23 cellular contexts compared by ENCODE assay signal in the genomic region with DNA sequence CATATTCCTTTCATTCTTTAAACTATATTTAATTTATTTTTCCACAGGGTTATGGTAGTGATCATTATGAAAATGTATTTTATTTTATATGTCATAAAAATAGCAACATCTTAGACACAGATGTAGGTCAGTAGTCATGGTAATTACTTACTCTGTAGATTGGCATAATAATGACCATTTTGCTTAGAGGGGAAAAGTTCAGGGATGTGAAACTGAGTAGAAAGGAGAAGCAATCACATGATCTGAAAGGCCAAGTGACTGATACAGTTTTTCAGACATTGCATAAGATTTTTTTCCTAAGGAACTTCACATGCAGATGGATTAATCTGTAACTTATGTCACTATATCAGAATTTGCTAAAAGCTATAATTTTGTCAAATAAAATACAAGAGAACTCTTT.
"Had no signal": no experiment of that assay in that cellular context is flagged by ENCODE, and none has a peak within 500 bp of the region (broad histone marks: within the 10 kb centered on the region; RNA-seq: fewer than 3 reads in every experiment).

No MANE protein-coding gene starts in this region.

- H3K36me3 Mint-ChIP-seq: activated naive CD4-positive, alpha-beta T cell treated with anti-CD3 and anti-CD28 coated beads, Interleukin-2, amount 50 U/mL, for 72 hours; mesothelial cell of epicardium; naive B cell; type B pancreatic cell had no signal

- H3K36me3 ChIP-seq: breast epithelium, heart right ventricle, neutrophil, thoracic aorta, uterus had no signal

- H3K27ac ChIP-seq: breast epithelium, heart right ventricle, neutrophil, skin epidermis, thoracic aorta, uterus had no signal

- H3K27ac Mint-ChIP-seq: activated B cell treated with CpG ODN at 0.5 μM for 24 hours; activated CD8-positive, alpha-beta T cell treated with anti-CD3 and anti-CD28 coated beads for 36 hours; activated naive CD4-positive, alpha-beta T cell treated with anti-CD3 and anti-CD28 coated beads, Interleukin-2, amount 50 U/mL, for 72 hours; mesothelial cell of epicardium; naive B cell; stimulated activated naive CD8-positive, alpha-beta T cell treated with anti-CD3 and anti-CD28 coated beads, Interleukin-15, Interleukin-2, amounts not matched to agents 100 ng/mL and 50 ng/mL, for 24 hours; type B pancreatic cell had no signal

- H3K4me1 ChIP-seq: breast epithelium, heart right ventricle, uterus had no signal

- DNase-seq: activated B cell treated with CpG ODN at 0.5 μM for 24 hours; activated CD4-positive, alpha-beta T cell treated with anti-CD3 and anti-CD28 coated beads, Interleukin-2, amount 50 U/mL, for 1 hour; activated CD8-positive, alpha-beta T cell treated with anti-CD3 and anti-CD28 coated beads for 36 hours; activated naive CD4-positive, alpha-beta T cell; activated T-cell treated with anti-CD3 and anti-CD28 coated beads, Interleukin-2, amount 50 U/mL, for 4 hours; central memory CD4-positive, alpha-beta T cell; foreskin fibroblast; heart right ventricle; naive B cell; nephron progenitor cell; retina; stimulated activated CD4-positive, alpha-beta T cell treated with anti-CD3 and anti-CD28 coated beads, Interleukin-12 subunit alpha, Interleukin-12 subunit beta, amount 100 ng/mL, for 4 hours; stimulated activated CD4-positive, alpha-beta T cell treated with anti-CD3 and anti-CD28 coated beads, Interleukin-4, amount 100 ng/mL, for 1 hour; uterus had no signal

- H3K4me1 Mint-ChIP-seq: activated B cell treated with CpG ODN at 0.5 μM for 24 hours, mesothelial cell of epicardium, naive B cell, nephron progenitor cell had no signal

- H3K4me3 Mint-ChIP-seq: activated B cell treated with CpG ODN at 0.5 μM for 24 hours; activated CD8-positive, alpha-beta T cell treated with anti-CD3 and anti-CD28 coated beads for 36 hours; activated T-cell treated with anti-CD3 and anti-CD28 coated beads, Interleukin-2, amount 50 U/mL, for 4 hours; mesothelial cell of epicardium; naive B cell; nephron progenitor cell; stimulated activated naive CD8-positive, alpha-beta T cell treated with anti-CD3 and anti-CD28 coated beads, Interleukin-15, Interleukin-2, amounts not matched to agents 100 ng/mL and 50 ng/mL, for 24 hours; type B pancreatic cell had no signal

- H3K27me3 ChIP-seq: breast epithelium, heart right ventricle, neutrophil, uterus had no signal

- H3K27me3 Mint-ChIP-seq: activated B cell treated with CpG ODN at 0.5 μM for 24 hours; activated CD8-positive, alpha-beta T cell treated with anti-CD3 and anti-CD28 coated beads for 36 hours; naive B cell; stimulated activated naive CD8-positive, alpha-beta T cell treated with anti-CD3 and anti-CD28 coated beads, Interleukin-15, Interleukin-2, amounts not matched to agents 100 ng/mL and 50 ng/mL, for 24 hours; type B pancreatic cell had no signal

- ATAC-seq: activated CD8-positive, alpha-beta T cell treated with anti-CD3 and anti-CD28 coated beads for 36 hours; activated naive CD4-positive, alpha-beta T cell treated with anti-CD3 and anti-CD28 coated beads, Interleukin-2, amount 50 U/mL, for 72 hours; activated T-cell treated with anti-CD3 and anti-CD28 coated beads, Interleukin-2, amount 50 U/mL, for 4 hours; heart right ventricle; sciatic nerve had no signal

- H3K9me3 Mint-ChIP-seq: type B pancreatic cell had no signal

- H3K4me3 ChIP-seq: breast epithelium, heart right ventricle, skin epidermis, thoracic aorta, uterus had no signal

- H3K9me3 ChIP-seq: breast epithelium, heart right ventricle, neutrophil, thoracic aorta, uterus had no signal
